In genomic region chr5:40089269-40089668, GRCh38 we compare ENCODE assay signal across 27 cellular contexts.
DNase-seq lines count a peak whose midpoint lies in the region; ATAC-seq, FAIRE-seq and TF ChIP-seq lines count a peak whose summit lies in the region.
"Had no signal": no experiment of that assay in that cellular context is flagged by ENCODE, and none has a peak within 500 bp of the region (broad histone marks: within the 10 kb centered on the region; RNA-seq: fewer than 3 reads in every experiment).

No MANE protein-coding gene starts in this region.

- H3K27me3 Mint-ChIP-seq in GM23338 (ENCODE audit: insufficient read depth, low read depth, poor library complexity) = no peaks in the 10 kb centered on the region
- no peaks in the 10 kb centered on the region for H3K27me3 Mint-ChIP-seq in activated naive CD8-positive, alpha-beta T cell treated with anti-CD3 and anti-CD28 coated beads, Interleukin-2, amount 50 U/mL, for 24 hours
- H3K27me3 Mint-ChIP-seq: activated CD4-positive, alpha-beta memory T cell treated with anti-CD3 and anti-CD28 coated beads, Interleukin-2, amount 10 ng/mL, durations not matched to agents 7 days and 5 days; activated naive CD4-positive, alpha-beta T cell treated with anti-CD3 and anti-CD28 coated beads, Interleukin-2, amount 10 ng/mL, durations not matched to agents 7 days and 5 days; CD4-positive, alpha-beta memory T cell; effector memory CD8-positive, alpha-beta T cell; naive B cell; T-helper 17 cell had no signal

- H3K4me2 ChIP-seq in GM23338 (no peak overlapping the region), fibroblast of lung (ENCODE audit: extremely low read depth, insufficient read depth, low read length) (no peak overlapping the region)

- H3K4me3 Mint-ChIP-seq in GM23338 = no peak overlapping the region
- no peak overlapping the region for H3K4me3 Mint-ChIP-seq in activated naive CD8-positive, alpha-beta T cell treated with anti-CD3 and anti-CD28 coated beads, Interleukin-2, amount 50 U/mL, for 24 hours
- H3K4me3 Mint-ChIP-seq: activated CD4-positive, alpha-beta memory T cell treated with anti-CD3 and anti-CD28 coated beads, Interleukin-2, amount 10 ng/mL, durations not matched to agents 7 days and 5 days; activated naive CD4-positive, alpha-beta T cell treated with anti-CD3 and anti-CD28 coated beads, Interleukin-2, amount 10 ng/mL, durations not matched to agents 7 days and 5 days; CD4-positive, alpha-beta memory T cell; effector memory CD8-positive, alpha-beta T cell; naive B cell; stimulated activated effector memory CD8-positive, alpha-beta T cell treated with anti-CD3 and anti-CD28 coated beads, Interleukin-12 subunit alpha, Interleukin-12 subunit beta, amount 100 ng/mL, for 72 hours; T-helper 17 cell had no signal

- H3F3A ChIP-seq in GM23338 (replicated peaks; ENCODE audit: low read depth) = no peaks in the 10 kb centered on the region

- H3K9me3 Mint-ChIP-seq in GM23338 = peaks cover 81% of the 10 kb centered on the region
- H3K9me3 Mint-ChIP-seq in activated naive CD8-positive, alpha-beta T cell treated with anti-CD3 and anti-CD28 coated beads, Interleukin-2, amount 50 U/mL, for 24 hours = peaks cover 28% of the 10 kb centered on the region
- H3K9me3 Mint-ChIP-seq: stimulated activated effector memory CD8-positive, alpha-beta T cell treated with anti-CD3 and anti-CD28 coated beads, Interleukin-12 subunit alpha, Interleukin-12 subunit beta, amount 100 ng/mL, for 72 hours had no signal

- no peaks in the 10 kb centered on the region for H4K20me1 ChIP-seq in GM23338 (replicated peaks; ENCODE audit: insufficient read depth)
- H4K20me1 ChIP-seq in fibroblast of lung (ENCODE audit: control insufficient read depth, extremely low read depth, insufficient read depth, low read length) = no peaks in the 10 kb centered on the region

- H3K4me3 ChIP-seq in GM23338 (no peak overlapping the region; the same call in 1 of the 2 replicates), fibroblast of lung (replicated peaks in 1 of 4; ENCODE audit: control extremely low read depth in 1 of 4, insufficient read depth in 1 of 4, low read depth in 3 of 4, low read length in 4 of 4) (no peak overlapping the region)
- H3K4me3 ChIP-seq: heart left ventricle, lung, pancreas, SJCRH30 had no signal

- ATAC-seq in GM23338 = no peak
- ATAC-seq in activated naive CD8-positive, alpha-beta T cell treated with anti-CD3 and anti-CD28 coated beads, Interleukin-2, amount 50 U/mL, for 24 hours = no peak
- ATAC-seq in HG03565 (IDR thresholded peaks at IDR 0.05; ENCODE audit: unreplicated experiment) = no peak
- ATAC-seq: effector memory CD8-positive, alpha-beta T cell; heart left ventricle; pancreas; sciatic nerve; stimulated activated effector memory CD8-positive, alpha-beta T cell treated with anti-CD3 and anti-CD28 coated beads, Interleukin-12 subunit alpha, Interleukin-12 subunit beta, amount 100 ng/mL, for 72 hours; T-helper 17 cell had no signal

- H3K27ac ChIP-seq in GM23338 (ENCODE audit: low read depth) = no peak overlapping the region
- no peak overlapping the region for H3K27ac ChIP-seq in fibroblast of lung (ENCODE audit: insufficient read depth, low read length)
- H3K27ac ChIP-seq: heart left ventricle, pancreas, SJCRH30, WERI-Rb-1 had no signal

- H3K27ac Mint-ChIP-seq in GM23338 = no peak overlapping the region
- H3K27ac Mint-ChIP-seq in activated naive CD8-positive, alpha-beta T cell treated with anti-CD3 and anti-CD28 coated beads, Interleukin-2, amount 50 U/mL, for 24 hours = no peak overlapping the region
- H3K27ac Mint-ChIP-seq: activated CD4-positive, alpha-beta memory T cell treated with anti-CD3 and anti-CD28 coated beads, Interleukin-2, amount 10 ng/mL, durations not matched to agents 7 days and 5 days; activated naive CD4-positive, alpha-beta T cell treated with anti-CD3 and anti-CD28 coated beads, Interleukin-2, amount 10 ng/mL, durations not matched to agents 7 days and 5 days; CD4-positive, alpha-beta memory T cell; effector memory CD8-positive, alpha-beta T cell; naive B cell; stimulated activated effector memory CD8-positive, alpha-beta T cell treated with anti-CD3 and anti-CD28 coated beads, Interleukin-12 subunit alpha, Interleukin-12 subunit beta, amount 100 ng/mL, for 72 hours; T-helper 17 cell had no signal

- FAIRE-seq in urothelium cell line (lab: Jason Lieb, UNC) = no peak
- FAIRE-seq: astrocyte had no signal

- H3K27me3 ChIP-seq in GM23338 (ENCODE audit: insufficient read depth) (no peaks in the 10 kb centered on the region), fibroblast of lung (ENCODE audit: control insufficient read depth, insufficient read depth, low read length) (no peaks in the 10 kb centered on the region)
- H3K27me3 ChIP-seq: heart left ventricle, pancreas, SJCRH30 had no signal

- H3K36me3 Mint-ChIP-seq in GM23338 (ENCODE audit: low read depth) = peaks cover 43% of the 10 kb centered on the region; the same call in 2 of the 3 replicates
- H3K36me3 Mint-ChIP-seq in activated naive CD8-positive, alpha-beta T cell treated with anti-CD3 and anti-CD28 coated beads, Interleukin-2, amount 50 U/mL, for 24 hours (ENCODE audit: low read depth) = peaks cover 6% of the 10 kb centered on the region
- H3K36me3 Mint-ChIP-seq: activated naive CD4-positive, alpha-beta T cell treated with anti-CD3 and anti-CD28 coated beads, Interleukin-2, amount 10 ng/mL, durations not matched to agents 7 days and 5 days; stimulated activated effector memory CD8-positive, alpha-beta T cell treated with anti-CD3 and anti-CD28 coated beads, Interleukin-12 subunit alpha, Interleukin-12 subunit beta, amount 100 ng/mL, for 72 hours had no signal

- H3K79me2 ChIP-seq in GM23338 (replicated peaks; ENCODE audit: insufficient read depth) (no peaks in the 10 kb centered on the region), fibroblast of lung (ENCODE audit: control insufficient read depth, insufficient read depth, low read length) (no peaks in the 10 kb centered on the region)

- no peak overlapping the region for H3K9ac ChIP-seq in fibroblast of lung (ENCODE audit: insufficient read depth, low read length)

- H2AFZ ChIP-seq in GM23338 (no peak overlapping the region), fibroblast of lung (ENCODE audit: low read length) (no peak overlapping the region)

- no peaks in the 10 kb centered on the region for H3K9me3 ChIP-seq in fibroblast of lung (ENCODE audit: control insufficient read depth, insufficient read depth, low read depth, low read length)
- H3K9me3 ChIP-seq: pancreas had no signal

- H3K4me1 Mint-ChIP-seq in GM23338 = no peaks in the 10 kb centered on the region
- no peaks in the 10 kb centered on the region for H3K4me1 Mint-ChIP-seq in activated naive CD8-positive, alpha-beta T cell treated with anti-CD3 and anti-CD28 coated beads, Interleukin-2, amount 50 U/mL, for 24 hours
- H3K4me1 Mint-ChIP-seq: activated CD4-positive, alpha-beta memory T cell treated with anti-CD3 and anti-CD28 coated beads, Interleukin-2, amount 10 ng/mL, durations not matched to agents 7 days and 5 days; activated naive CD4-positive, alpha-beta T cell treated with anti-CD3 and anti-CD28 coated beads, Interleukin-2, amount 10 ng/mL, durations not matched to agents 7 days and 5 days; naive B cell; stimulated activated effector memory CD8-positive, alpha-beta T cell treated with anti-CD3 and anti-CD28 coated beads, Interleukin-12 subunit alpha, Interleukin-12 subunit beta, amount 100 ng/mL, for 72 hours; T-helper 17 cell had no signal

- H3K36me3 ChIP-seq in GM23338 (ENCODE audit: insufficient read depth) = peaks cover 19% of the 10 kb centered on the region
- no peaks in the 10 kb centered on the region for H3K36me3 ChIP-seq in fibroblast of lung (ENCODE audit: control insufficient read depth, insufficient read depth, low read length)
- H3K36me3 ChIP-seq: heart left ventricle, pancreas, SJCRH30, WERI-Rb-1 had no signal

- H3K4me1 ChIP-seq in GM23338 (ENCODE audit: insufficient read depth) = no peaks in the 10 kb centered on the region
- no peaks in the 10 kb centered on the region for H3K4me1 ChIP-seq in fibroblast of lung (ENCODE audit: control insufficient read depth, extremely low read depth, insufficient read depth, low read length)
- H3K4me1 ChIP-seq: heart left ventricle, pancreas, SJCRH30 had no signal

- TF ChIP-seq CTCF in GM23338 (conservative IDR thresholded peaks at IDR 0.05; ENCODE audit: low read depth in 2 of 2) (no peak), fibroblast of lung (conservative IDR thresholded peaks at IDR 0.05 in 1 of 2, IDR thresholded peaks at IDR 0.05 in 1 of 2; ENCODE audit: low read depth in 1 of 2, low read length in 2 of 2) (no peak)

- no peaks in the 10 kb centered on the region for H3K9me2 ChIP-seq in GM23338 (ENCODE audit: insufficient read depth)

- peak; percentile 15 for DNase-seq in A172 (ENCODE audit: low spot score)
- peak; percentile 61 for DNase-seq in GM23338 (ENCODE audit: low spot score)
- DNase-seq in NCI-H69 (lab: John Stamatoyannopoulos, UW) = peak; percentile 3
- DNase-seq in fibroblast of lung (ENCODE audit: low read depth in 2 of 2) = peak; percentile 2 to 22
- DNase-seq in urothelium cell line (ENCODE audit: low spot score) = no peak
- no peak for DNase-seq in activated naive CD8-positive, alpha-beta T cell treated with anti-CD3 and anti-CD28 coated beads, Interleukin-2, amount 50 U/mL, for 24 hours
- DNase-seq in mucosa of gallbladder (ENCODE audit: low spot score) = no peak
- DNase-seq: activated CD4-positive, alpha-beta memory T cell treated with anti-CD3 and anti-CD28 coated beads, Interleukin-2, amount 10 ng/mL, durations not matched to agents 7 days and 5 days; activated naive CD4-positive, alpha-beta T cell treated with anti-CD3 and anti-CD28 coated beads, Interleukin-2, amount 10 ng/mL, durations not matched to agents 7 days and 5 days; activated T-cell treated with anti-CD3 and anti-CD28 coated beads, Interleukin-2, amount 50 U/mL, for 48 hours; CD4-positive, alpha-beta memory T cell; effector memory CD8-positive, alpha-beta T cell; GOT3; heart left ventricle; islet precursor cell; naive B cell; NCI-H187 treated with DMSO at 0.1 percent for 48 hours; NCI-H510A treated with DMSO at 0.1 percent for 48 hours; pancreas; T-helper 17 cell; WERI-Rb-1 had no signal

TF ChIP-seq in GM23338, 12 proteins besides CTCF, POLR2A, EP300 and RAD21 (continues in another document):
- no peak for TF ChIP-seq STAT1 (IDR thresholded peaks at IDR 0.05; ENCODE audit: unreplicated experiment)

Comparison
In these comparisons a context has a peak if more than half of its experiments do, and no peak if none do; other contexts are left out.
1. DNase-seq: peak in A172 (single experiment), GM23338 (single experiment), NCI-H69 (single experiment) and fibroblast of lung (2 of 2); none in urothelium cell line (single experiment), activated naive CD8-positive, alpha-beta T cell treated with anti-CD3 and anti-CD28 coated beads, Interleukin-2, amount 50 U/mL, for 24 hours (single experiment) and mucosa of gallbladder (single experiment).